28 cellular contexts compared by ENCODE assay signal in genomic region chr2:186474196-186474595, GRCh38. TPM values are rescaled to one million over a fixed set of nuclear protein-coding genes. Genes with fewer than 3 reads are reported as not detected.
DNase-seq lines count a peak whose midpoint lies in the region; ATAC-seq lines count a peak whose summit lies in the region.
"Had no signal": no experiment of that assay in that cellular context is flagged by ENCODE, and none has a peak within 500 bp of the region (broad histone marks: within the 10 kb centered on the region; RNA-seq: fewer than 3 reads in every experiment).

No MANE protein-coding gene starts in this region.

- no peak for DNase-seq in pons (ENCODE audit: low spot score)
- no peak for DNase-seq in cerebellum (ENCODE audit: low spot score)
- DNase-seq in SW 1271 (lab: John Stamatoyannopoulos, UW): no peak
- DNase-seq: activated B cell treated with CpG ODN at 0.5 μM for 24 hours; activated CD4-positive, alpha-beta T cell treated with anti-CD3 and anti-CD28 coated beads, Interleukin-2, amount 50 U/mL, for 1 hour; activated effector memory CD4-positive, alpha-beta T cell treated with anti-CD3 and anti-CD28 coated beads, Interleukin-2, amount 50 U/mL, for 16 hours; activated naive CD8-positive, alpha-beta T cell treated with anti-CD3 and anti-CD28 coated beads for 36 hours; activated T-cell treated with anti-CD3 and anti-CD28 coated beads, Interleukin-2, amount 50 U/mL, for 1 hour; AML-193; CD4-positive, CD25-positive, alpha-beta regulatory T cell; DND-41; effector memory CD4-positive, alpha-beta T cell; GF-D8; HFFc6; immature natural killer cell; NCI-H1092 treated with DMSO at 0.1 percent for 48 hours; NCI-H1694 treated with DMSO at 0.1 percent for 48 hours; NCI-H2171; nephron progenitor cell; T-helper 1 cell had no signal

- peak; percentile 70 for ATAC-seq in GM18508 (IDR thresholded peaks at IDR 0.05; ENCODE audit: insufficient read depth, unreplicated experiment)
- peak; percentile 53 for ATAC-seq in GM19025 (IDR thresholded peaks at IDR 0.05; ENCODE audit: low read depth, unreplicated experiment)
- ATAC-seq in GM21529 (IDR thresholded peaks at IDR 0.05; ENCODE audit: unreplicated experiment): peak; percentile 48
- ATAC-seq in HG03354 (IDR thresholded peaks at IDR 0.05; ENCODE audit: poor library complexity, severe bottlenecking, unreplicated experiment): peak; percentile 87
- no peak for ATAC-seq in HG03175 (IDR thresholded peaks at IDR 0.05; ENCODE audit: unreplicated experiment)
- ATAC-seq: A549; left lobe of liver; stimulated activated effector memory CD8-positive, alpha-beta T cell treated with anti-CD3 and anti-CD28 coated beads, Interleukin-12 subunit alpha, Interleukin-12 subunit beta, amount 100 ng/mL, for 72 hours had no signal

RNA-seq across cellular contexts. Expression of gene ZC3H15, which starts 11.9 kb away (rescaled TPM):
- total RNA-seq in cerebellum: 69.9 TPM
